ENCODE assay signal across 2 cellular contexts in the genomic region with DNA sequence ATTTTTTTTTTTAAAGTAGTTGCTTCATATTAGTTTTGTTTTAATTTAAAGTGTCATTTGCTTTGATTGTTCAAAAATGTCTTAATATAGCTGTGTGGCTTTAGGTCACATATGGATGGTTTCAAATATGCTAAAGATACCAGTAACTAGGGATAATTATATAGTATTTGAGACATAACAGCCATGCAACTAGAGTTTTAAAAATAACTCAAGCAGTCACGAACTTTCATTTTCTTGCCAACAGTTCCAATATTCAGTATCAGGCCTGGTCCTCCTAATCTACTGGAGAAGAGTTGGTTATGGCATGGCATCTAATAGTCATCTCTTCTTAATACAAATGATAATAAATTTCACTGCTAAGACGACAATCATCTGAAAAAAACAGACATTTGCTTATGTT.
TF ChIP-seq lines count a peak whose summit lies in the region.

No MANE protein-coding gene starts in this region.

TF ChIP-seq in IMR-90, 13 proteins besides CTCF, POLR2A, EP300 and RAD21:
- TF ChIP-seq SMC3 (IDR thresholded peaks at IDR 0.05; ENCODE audit: low read depth, low read length): no peak
- no peak for TF ChIP-seq CHD1 (IDR thresholded peaks at IDR 0.05; ENCODE audit: low read depth, low read length)

TF ChIP-seq in HepG2, 621 proteins besides CTCF, POLR2A, EP300 and RAD21:
- TF ChIP-seq NR2C2 (CRISPR knock-in tag; IDR thresholded peaks at IDR 0.05; ENCODE audit: borderline replicate concordance) (no peak), ATF3 (CRISPR knock-in tag; IDR thresholded peaks at IDR 0.05) (no peak), IRF2 (CRISPR knock-in tag; IDR thresholded peaks at IDR 0.05) (no peak), AGO2 (optimal IDR thresholded peaks at IDR 0.05; ENCODE audit: low read depth, low read length) (no peak), CENPT (CRISPR knock-in tag; IDR thresholded peaks at IDR 0.05; ENCODE audit: low read depth) (no peak), ZFP37 (CRISPR knock-in tag; IDR thresholded peaks at IDR 0.05; ENCODE audit: borderline replicate concordance) (no peak), DZIP1 (CRISPR knock-in tag; IDR thresholded peaks at IDR 0.05) (no peak), ARHGAP35 (CRISPR knock-in tag; IDR thresholded peaks at IDR 0.05; ENCODE audit: borderline replicate concordance) (no peak), ZNF616 (CRISPR knock-in tag; IDR thresholded peaks at IDR 0.05; ENCODE audit: low read depth) (no peak), ATAD3A (CRISPR knock-in tag; IDR thresholded peaks at IDR 0.05) (no peak), ZNF780A (CRISPR knock-in tag; IDR thresholded peaks at IDR 0.05) (no peak), NCOR1 (IDR thresholded peaks at IDR 0.05; ENCODE audit: borderline replicate concordance, low read length) (no peak), MAFK (conservative IDR thresholded peaks at IDR 0.05 in 1 of 2, IDR thresholded peaks at IDR 0.05 in 1 of 2; ENCODE audit: low read length in 2 of 2) (no peak), ZNF3 (CRISPR knock-in tag; IDR thresholded peaks at IDR 0.05) (no peak), ZNF282 (IDR thresholded peaks at IDR 0.05; ENCODE audit: partially characterized antibody) (no peak), TEAD2 (CRISPR knock-in tag; IDR thresholded peaks at IDR 0.05) (no peak)
- TF ChIP-seq, protein P1, sequence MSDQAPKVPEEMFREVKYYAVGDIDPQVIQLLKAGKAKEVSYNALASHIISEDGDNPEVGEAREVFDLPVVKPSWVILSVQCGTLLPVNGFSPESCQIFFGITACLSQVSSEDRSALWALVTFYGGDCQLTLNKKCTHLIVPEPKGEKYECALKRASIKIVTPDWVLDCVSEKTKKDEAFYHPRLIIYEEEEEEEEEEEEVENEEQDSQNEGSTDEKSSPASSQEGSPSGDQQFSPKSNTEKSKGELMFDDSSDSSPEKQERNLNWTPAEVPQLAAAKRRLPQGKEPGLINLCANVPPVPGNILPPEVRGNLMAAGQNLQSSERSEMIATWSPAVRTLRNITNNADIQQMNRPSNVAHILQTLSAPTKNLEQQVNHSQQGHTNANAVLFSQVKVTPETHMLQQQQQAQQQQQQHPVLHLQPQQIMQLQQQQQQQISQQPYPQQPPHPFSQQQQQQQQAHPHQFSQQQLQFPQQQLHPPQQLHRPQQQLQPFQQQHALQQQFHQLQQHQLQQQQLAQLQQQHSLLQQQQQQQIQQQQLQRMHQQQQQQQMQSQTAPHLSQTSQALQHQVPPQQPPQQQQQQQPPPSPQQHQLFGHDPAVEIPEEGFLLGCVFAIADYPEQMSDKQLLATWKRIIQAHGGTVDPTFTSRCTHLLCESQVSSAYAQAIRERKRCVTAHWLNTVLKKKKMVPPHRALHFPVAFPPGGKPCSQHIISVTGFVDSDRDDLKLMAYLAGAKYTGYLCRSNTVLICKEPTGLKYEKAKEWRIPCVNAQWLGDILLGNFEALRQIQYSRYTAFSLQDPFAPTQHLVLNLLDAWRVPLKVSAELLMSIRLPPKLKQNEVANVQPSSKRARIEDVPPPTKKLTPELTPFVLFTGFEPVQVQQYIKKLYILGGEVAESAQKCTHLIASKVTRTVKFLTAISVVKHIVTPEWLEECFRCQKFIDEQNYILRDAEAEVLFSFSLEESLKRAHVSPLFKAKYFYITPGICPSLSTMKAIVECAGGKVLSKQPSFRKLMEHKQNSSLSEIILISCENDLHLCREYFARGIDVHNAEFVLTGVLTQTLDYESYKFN (CRISPR knock-in tag; conservative IDR thresholded peaks at IDR 0.05): no peak
- TF ChIP-seq, protein P2, sequence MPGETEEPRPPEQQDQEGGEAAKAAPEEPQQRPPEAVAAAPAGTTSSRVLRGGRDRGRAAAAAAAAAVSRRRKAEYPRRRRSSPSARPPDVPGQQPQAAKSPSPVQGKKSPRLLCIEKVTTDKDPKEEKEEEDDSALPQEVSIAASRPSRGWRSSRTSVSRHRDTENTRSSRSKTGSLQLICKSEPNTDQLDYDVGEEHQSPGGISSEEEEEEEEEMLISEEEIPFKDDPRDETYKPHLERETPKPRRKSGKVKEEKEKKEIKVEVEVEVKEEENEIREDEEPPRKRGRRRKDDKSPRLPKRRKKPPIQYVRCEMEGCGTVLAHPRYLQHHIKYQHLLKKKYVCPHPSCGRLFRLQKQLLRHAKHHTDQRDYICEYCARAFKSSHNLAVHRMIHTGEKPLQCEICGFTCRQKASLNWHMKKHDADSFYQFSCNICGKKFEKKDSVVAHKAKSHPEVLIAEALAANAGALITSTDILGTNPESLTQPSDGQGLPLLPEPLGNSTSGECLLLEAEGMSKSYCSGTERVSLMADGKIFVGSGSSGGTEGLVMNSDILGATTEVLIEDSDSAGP (CRISPR knock-in tag; IDR thresholded peaks at IDR 0.05; ENCODE audit: borderline replicate concordance): no peak
- TF ChIP-seq, protein P3, sequence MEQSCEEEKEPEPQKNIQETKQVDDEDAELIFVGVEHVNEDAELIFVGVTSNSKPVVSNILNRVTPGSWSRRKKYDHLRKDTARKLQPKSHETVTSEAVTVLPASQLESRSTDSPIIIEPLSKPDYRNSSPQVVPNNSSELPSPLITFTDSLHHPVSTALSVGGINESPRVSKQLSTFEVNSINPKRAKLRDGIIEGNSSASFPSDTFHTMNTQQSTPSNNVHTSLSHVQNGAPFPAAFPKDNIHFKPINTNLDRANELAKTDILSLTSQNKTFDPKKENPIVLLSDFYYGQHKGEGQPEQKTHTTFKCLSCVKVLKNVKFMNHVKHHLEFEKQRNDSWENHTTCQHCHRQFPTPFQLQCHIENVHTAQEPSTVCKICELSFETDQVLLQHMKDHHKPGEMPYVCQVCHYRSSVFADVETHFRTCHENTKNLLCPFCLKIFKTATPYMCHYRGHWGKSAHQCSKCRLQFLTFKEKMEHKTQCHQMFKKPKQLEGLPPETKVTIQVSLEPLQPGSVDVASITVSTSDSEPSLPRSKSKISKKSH (CRISPR knock-in tag; IDR thresholded peaks at IDR 0.05; ENCODE audit: borderline replicate concordance): no peak
